ENCODE assay signal across 10 cellular contexts in genomic region chr14:68936980-68937379, GRCh38. TPM values are rescaled to one million over a fixed set of nuclear protein-coding genes. Genes with fewer than 3 reads are reported as not detected.
DNase-seq lines count a peak whose midpoint lies in the region; ATAC-seq and TF ChIP-seq lines count a peak whose summit lies in the region.
"Had no signal": no experiment of that assay in that cellular context is flagged by ENCODE, and none has a peak within 500 bp of the region (broad histone marks: within the 10 kb centered on the region; RNA-seq: fewer than 3 reads in every experiment).

No MANE protein-coding gene starts in this region.

- no peak for TF ChIP-seq CTCF in body of pancreas (IDR thresholded peaks at IDR 0.05)
- no peak for TF ChIP-seq CTCF in testis (IDR thresholded peaks at IDR 0.05)

- H3K9me3 ChIP-seq in body of pancreas (no peaks in the 10 kb centered on the region), muscle layer of colon (ENCODE audit: low read length) (no peaks in the 10 kb centered on the region), testis (no peaks in the 10 kb centered on the region)

- intact Hi-C loops in body of pancreas (cut with DNase I) (no loop called here), testis (cut with DNase I; ENCODE audit: low total_unique reads) (no loop called here), posterior vena cava (cut with DNase I) (no loop called here)

- peak overlapping the region; percentile 13 for H3K9ac ChIP-seq in muscle layer of colon (ENCODE audit: low read length)

- TF ChIP-seq POLR2A in body of pancreas (IDR thresholded peaks at IDR 0.05) = no peak
- TF ChIP-seq POLR2A in testis (IDR thresholded peaks at IDR 0.05) = no peak

- H3K27ac ChIP-seq in body of pancreas = peak overlapping the region in 3 of 4 donors; percentile 88 to 91 (median 90)
- peak overlapping the region; percentile 97 for H3K27ac ChIP-seq in muscle layer of colon (ENCODE audit: low read depth, low read length)
- peak overlapping the region; percentile 27 to 77 for H3K27ac ChIP-seq in testis

- no peak overlapping the region for H3K27ac Mint-ChIP-seq in activated T-cell treated with anti-CD3 and anti-CD28 coated beads, Interleukin-2, amount 50 U/mL, for 72 hours

- no peaks in the 10 kb centered on the region for H3K27me3 Mint-ChIP-seq in activated T-cell treated with anti-CD3 and anti-CD28 coated beads, Interleukin-2, amount 50 U/mL, for 72 hours (ENCODE audit: low read depth)
- H3K27me3 Mint-ChIP-seq: central memory CD8-positive, alpha-beta T cell had no signal

- peaks cover 75% of the 10 kb centered on the region for H3K4me1 Mint-ChIP-seq in activated T-cell treated with anti-CD3 and anti-CD28 coated beads, Interleukin-2, amount 50 U/mL, for 72 hours (ENCODE audit: low read depth)
- H3K4me1 Mint-ChIP-seq: central memory CD8-positive, alpha-beta T cell had no signal

- CTCF ChIA-PET in HEK293T (lab: Yijun Ruan, JAX) = no interaction called here

- H3K9me3 Mint-ChIP-seq in activated T-cell treated with anti-CD3 and anti-CD28 coated beads, Interleukin-2, amount 50 U/mL, for 72 hours = no peaks in the 10 kb centered on the region
- H3K9me3 Mint-ChIP-seq: central memory CD8-positive, alpha-beta T cell had no signal

- no peak for DNase-seq in HEK293T (ENCODE audit: extremely low spot score)
- no peak for DNase-seq in body of pancreas
- no peak for DNase-seq in testis
- DNase-seq in activated T-cell treated with anti-CD3 and anti-CD28 coated beads, Interleukin-2, amount 50 U/mL, for 72 hours = no peak
- no peak for DNase-seq in posterior vena cava (ENCODE audit: low spot score)
- DNase-seq in COLO668 (lab: John Stamatoyannopoulos, UW; ENCODE audit: unreplicated experiment) = no peak
- DNase-seq: activated CD4-positive, alpha-beta T cell treated with anti-CD3 and anti-CD28 coated beads for 48 hours; NCI-H2029 had no signal

- no peak for ATAC-seq in body of pancreas
- ATAC-seq in activated T-cell treated with anti-CD3 and anti-CD28 coated beads, Interleukin-2, amount 50 U/mL, for 72 hours (replicated peaks in 1 of 2) = no peak

- no peak overlapping the region for H3K4me3 Mint-ChIP-seq in activated T-cell treated with anti-CD3 and anti-CD28 coated beads, Interleukin-2, amount 50 U/mL, for 72 hours
- H3K4me3 Mint-ChIP-seq: central memory CD8-positive, alpha-beta T cell had no signal

- H3K36me3 Mint-ChIP-seq in activated T-cell treated with anti-CD3 and anti-CD28 coated beads, Interleukin-2, amount 50 U/mL, for 72 hours (ENCODE audit: insufficient read depth in 2 of 2) = no peaks in the 10 kb centered on the region

- POLR2A ChIA-PET in HEK293T (lab: Yijun Ruan, JAX) = no interaction called here

- WGBS in body of pancreas, 2 donors = 40 to 54% methylated on average over 2 of the region's 2 CpGs
- WGBS in testis, 2 donors = 62 to 71% methylated on average over 2 of the region's 2 CpGs

- no peaks in the 10 kb centered on the region for H3K27me3 ChIP-seq in body of pancreas
- no peaks in the 10 kb centered on the region for H3K27me3 ChIP-seq in muscle layer of colon (ENCODE audit: control insufficient read depth in 1 of 2, insufficient read depth in 2 of 2, low read length in 2 of 2)
- H3K27me3 ChIP-seq in testis = no peaks in the 10 kb centered on the region

- H3K36me3 ChIP-seq in body of pancreas (replicated peaks in 1 of 2; ENCODE audit: insufficient read depth in 1 of 2, low read depth in 2 of 2) (no peaks in the 10 kb centered on the region), muscle layer of colon (ENCODE audit: insufficient read depth, low read length) (peaks cover 6% of the 10 kb centered on the region), testis (ENCODE audit: low read depth, missing control alignments) (no peaks in the 10 kb centered on the region)

- no peak overlapping the region for H3K4me3 ChIP-seq in body of pancreas
- H3K4me3 ChIP-seq in muscle layer of colon (ENCODE audit: low read depth in 1 of 2, low read length in 2 of 2) = peak overlapping the region in 1 of 2 donors; percentile 3
- no peak overlapping the region for H3K4me3 ChIP-seq in testis

- peaks cover 79% of the 10 kb centered on the region for H3K4me1 ChIP-seq in body of pancreas
- peaks cover 95% of the 10 kb centered on the region for H3K4me1 ChIP-seq in muscle layer of colon (ENCODE audit: insufficient read depth, low read length)
- H3K4me1 ChIP-seq in testis = peaks cover 34% of the 10 kb centered on the region

TF ChIP-seq in HEK293T, 16 proteins besides CTCF, POLR2A, EP300 and RAD21:
- TF ChIP-seq FOXA1 (IDR thresholded peaks at IDR 0.05) = no peak
- TF ChIP-seq ZNF384 (IDR thresholded peaks at IDR 0.05) = peak; percentile 91

RNA-seq across cellular contexts. Expression of gene ACTN1, which starts 42.1 kb away (rescaled TPM):
- 10 to 100 TPM; 84.8 to 93.6 TPM for total RNA-seq in body of pancreas
- total RNA-seq in testis = 10 to 100 TPM; 51.0 to 69.5 TPM
- 82.3 TPM for polyA plus RNA-seq in testis (ENCODE audit: insufficient read depth, low read depth, low replicate concordance)
- 10 to 100 TPM; 42.6 to 50.7 TPM for total RNA-seq in activated T-cell treated with anti-CD3 and anti-CD28 coated beads, Interleukin-2, amount 50 U/mL, for 72 hours
- total RNA-seq in posterior vena cava = 100 to 1,000 TPM; 665 to 826 TPM

Comparison
In these comparisons a context has a peak if more than half of its experiments do, and no peak if none do; other contexts are left out.
1. RNA of gene ACTN1, which starts 42.1 kb away (total RNA-seq): 665 to 826 TPM in posterior vena cava; 84.8 to 93.6 TPM in body of pancreas, 51.0 to 69.5 TPM in testis and 42.6 to 50.7 TPM in activated T-cell treated with anti-CD3 and anti-CD28 coated beads, Interleukin-2, amount 50 U/mL, for 72 hours; every median in the first group is over 4 times any median in the second.
2. Peak in every context shown above with its lines, with median percentiles within 50 percentile points of each other: H3K27ac ChIP-seq.